Comparison of ENCODE assay signal across 15 cellular contexts in the genomic region with DNA sequence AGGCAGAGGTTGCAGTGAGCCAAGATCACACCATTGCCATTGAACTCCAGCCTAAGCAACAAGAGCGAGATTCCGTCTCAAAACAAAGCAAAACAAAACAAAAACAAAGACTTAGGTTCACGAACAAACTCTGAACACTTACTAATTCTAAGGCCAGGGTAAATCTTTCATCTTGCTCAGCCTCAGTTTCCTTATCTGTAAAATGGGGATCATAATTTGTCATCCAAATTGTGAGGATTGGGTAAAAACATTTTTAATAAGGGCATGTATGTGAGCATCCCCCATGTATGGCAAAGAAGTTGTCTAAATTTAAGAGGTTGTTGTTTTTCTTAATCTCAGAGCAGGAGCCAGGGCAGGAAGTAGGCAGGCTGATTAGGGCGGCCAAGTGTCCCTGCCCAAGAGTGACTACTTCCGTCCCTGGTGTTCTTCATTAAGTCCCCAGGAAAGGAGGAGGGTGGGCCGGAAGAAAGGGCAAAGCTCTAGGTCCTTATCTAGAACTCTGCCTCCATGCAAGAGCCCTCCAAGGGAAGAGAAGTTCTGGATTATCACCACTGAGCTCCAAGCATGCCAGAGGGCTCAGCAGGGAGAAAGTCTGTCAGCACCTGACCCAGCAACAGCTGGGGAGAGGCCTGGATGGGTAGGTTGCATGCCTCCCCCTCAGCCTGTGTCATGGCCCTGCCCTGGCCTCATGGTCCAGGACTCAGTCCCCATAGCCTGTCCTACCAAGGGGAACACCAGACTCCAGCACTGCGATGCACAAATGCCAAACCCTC. TPM values are rescaled to one million over a fixed set of nuclear protein-coding genes. Genes with fewer than 3 reads are reported as not detected.
DNase-seq lines count a peak whose midpoint lies in the region; ATAC-seq and TF ChIP-seq lines count a peak whose summit lies in the region.
"Had no signal": no experiment of that assay in that cellular context is flagged by ENCODE, and none has a peak within 500 bp of the region (broad histone marks: within the 10 kb centered on the region; RNA-seq: fewer than 3 reads in every experiment).

No MANE protein-coding gene starts in this region.

- no peaks in the 10 kb centered on the region for H3K9me3 Mint-ChIP-seq in activated CD8-positive, alpha-beta T cell treated with anti-CD3 and anti-CD28 coated beads, Interleukin-2, amount 10 ng/mL, durations not matched to agents 7 days and 5 days (ENCODE audit: insufficient read depth)
- H3K9me3 Mint-ChIP-seq in activated CD8-positive, alpha-beta T cell treated with anti-CD3 and anti-CD28 coated beads for 36 hours, result no peaks in the 10 kb centered on the region
- peaks cover 17% of the 10 kb centered on the region for H3K9me3 Mint-ChIP-seq in endodermal cell

- no peak overlapping the region for H3K4me3 Mint-ChIP-seq in activated CD8-positive, alpha-beta T cell treated with anti-CD3 and anti-CD28 coated beads, Interleukin-2, amount 10 ng/mL, durations not matched to agents 7 days and 5 days
- H3K4me3 Mint-ChIP-seq in activated CD8-positive, alpha-beta T cell treated with anti-CD3 and anti-CD28 coated beads for 36 hours, result no peak overlapping the region
- no peak overlapping the region for H3K4me3 Mint-ChIP-seq in endodermal cell

- H3K27me3 Mint-ChIP-seq in activated CD8-positive, alpha-beta T cell treated with anti-CD3 and anti-CD28 coated beads, Interleukin-2, amount 10 ng/mL, durations not matched to agents 7 days and 5 days (ENCODE audit: low read depth), result peaks cover 18% of the 10 kb centered on the region
- H3K27me3 Mint-ChIP-seq in activated CD8-positive, alpha-beta T cell treated with anti-CD3 and anti-CD28 coated beads for 36 hours, result no peaks in the 10 kb centered on the region
- no peaks in the 10 kb centered on the region for H3K27me3 Mint-ChIP-seq in endodermal cell (ENCODE audit: insufficient read depth)

- no peak for DNase-seq in activated CD8-positive, alpha-beta T cell treated with anti-CD3 and anti-CD28 coated beads, Interleukin-2, amount 10 ng/mL, durations not matched to agents 7 days and 5 days
- no peak for DNase-seq in activated CD8-positive, alpha-beta T cell treated with anti-CD3 and anti-CD28 coated beads for 36 hours
- DNase-seq in body of pancreas, result peak in 1 of 4 donors; percentile 17
- DNase-seq in left lung, result no peak
- DNase-seq in thyroid gland, result no peak
- DNase-seq in endodermal cell, result no peak
- DNase-seq in uterus, result no peak
- DNase-seq in LoVo (ENCODE audit: low spot score), result no peak
- DNase-seq: ACHN, activated gamma-delta T cell, DND-41, NCI-H446, SIG-M5 had no signal

- H3K27me3 ChIP-seq in body of pancreas (no peaks in the 10 kb centered on the region), left lung (no peaks in the 10 kb centered on the region), thyroid gland (no peaks in the 10 kb centered on the region), endodermal cell (ENCODE audit: control insufficient read depth, insufficient read depth, low read length, poor library complexity, severe bottlenecking) (no peaks in the 10 kb centered on the region), uterus (no peaks in the 10 kb centered on the region)

- H3K27ac Mint-ChIP-seq in activated CD8-positive, alpha-beta T cell treated with anti-CD3 and anti-CD28 coated beads, Interleukin-2, amount 10 ng/mL, durations not matched to agents 7 days and 5 days, result peak overlapping the region; percentile 49
- no peak overlapping the region for H3K27ac Mint-ChIP-seq in activated CD8-positive, alpha-beta T cell treated with anti-CD3 and anti-CD28 coated beads for 36 hours
- no peak overlapping the region for H3K27ac Mint-ChIP-seq in endodermal cell

- H3K36me3 ChIP-seq in body of pancreas (replicated peaks in 1 of 2; ENCODE audit: insufficient read depth in 1 of 2, low read depth in 2 of 2) (no peaks in the 10 kb centered on the region), left lung (no peaks in the 10 kb centered on the region), thyroid gland (no peaks in the 10 kb centered on the region), endodermal cell (ENCODE audit: control insufficient read depth, insufficient read depth, low read length) (no peaks in the 10 kb centered on the region), uterus (no peaks in the 10 kb centered on the region)
- H3K36me3 ChIP-seq: thoracic aorta had no signal

- H3K27ac ChIP-seq in body of pancreas (no peak overlapping the region), left lung (peak overlapping the region; percentile 7 to 65), thyroid gland (peak overlapping the region in 2 of 3 donors; percentile 17 to 24), endodermal cell (ENCODE audit: low read depth, low read length) (no peak overlapping the region), uterus (peak overlapping the region in 1 of 2 donors; percentile 28)
- H3K27ac ChIP-seq: psoas muscle had no signal

- no peak for TF ChIP-seq POLR2A in body of pancreas (IDR thresholded peaks at IDR 0.05)
- no peak for TF ChIP-seq POLR2A in thyroid gland (IDR thresholded peaks at IDR 0.05)
- TF ChIP-seq POLR2A in uterus (IDR thresholded peaks at IDR 0.05), result no peak

- ATAC-seq in activated CD8-positive, alpha-beta T cell treated with anti-CD3 and anti-CD28 coated beads, Interleukin-2, amount 10 ng/mL, durations not matched to agents 7 days and 5 days, result no peak
- ATAC-seq in activated CD8-positive, alpha-beta T cell treated with anti-CD3 and anti-CD28 coated beads for 36 hours, result no peak
- ATAC-seq in body of pancreas (peak; percentile 41), left lung (peak; percentile 46)

- H3K9ac ChIP-seq in endodermal cell (ENCODE audit: extremely low read depth, low read length, poor library complexity, severe bottlenecking), result no peak overlapping the region

- no peak for TF ChIP-seq CTCF in activated CD8-positive, alpha-beta T cell treated with anti-CD3 and anti-CD28 coated beads for 36 hours (IDR thresholded peaks at IDR 0.05)
- TF ChIP-seq CTCF in body of pancreas (IDR thresholded peaks at IDR 0.05) (no peak), left lung (IDR thresholded peaks at IDR 0.05) (no peak), thyroid gland (IDR thresholded peaks at IDR 0.05) (no peak), endodermal cell (conservative IDR thresholded peaks at IDR 0.05) (no peak), uterus (IDR thresholded peaks at IDR 0.05) (no peak)

- H3K9me3 ChIP-seq in body of pancreas (no peaks in the 10 kb centered on the region), left lung (no peaks in the 10 kb centered on the region), thyroid gland (no peaks in the 10 kb centered on the region), endodermal cell (ENCODE audit: control insufficient read depth, low read length) (no peaks in the 10 kb centered on the region), uterus (no peaks in the 10 kb centered on the region)
- H3K9me3 ChIP-seq: psoas muscle, thoracic aorta had no signal

- H3K4me1 ChIP-seq in body of pancreas (no peaks in the 10 kb centered on the region), left lung (peaks cover 16 to 34% of the 10 kb centered on the region in 2 donors), thyroid gland (no peaks in the 10 kb centered on the region), endodermal cell (ENCODE audit: control insufficient read depth, insufficient read depth, low read length) (no peaks in the 10 kb centered on the region), uterus (peaks cover 0 to 9% of the 10 kb centered on the region in 2 donors)

- no peak overlapping the region for H3K4me3 ChIP-seq in body of pancreas
- no peak overlapping the region for H3K4me3 ChIP-seq in left lung
- no peak overlapping the region for H3K4me3 ChIP-seq in thyroid gland (replicated peaks in 1 of 3)
- no peak overlapping the region for H3K4me3 ChIP-seq in endodermal cell (ENCODE audit: low read length)
- no peak overlapping the region for H3K4me3 ChIP-seq in uterus
- H3K4me3 ChIP-seq: psoas muscle, thoracic aorta had no signal

- intact Hi-C loops in activated CD8-positive, alpha-beta T cell treated with anti-CD3 and anti-CD28 coated beads for 36 hours (cut with micrococcal nuclease), result no loop called here
- intact Hi-C loops in body of pancreas (cut with DNase I), result no loop called here
- intact Hi-C loops in left lung (cut with DNase I), result no loop called here
- intact Hi-C loops in thyroid gland (cut with DNase I), result no loop called here
- intact Hi-C loops in uterus (cut with DNase I; ENCODE audit: low total_unique reads), result no loop called here

- CTCF ChIA-PET in activated CD8-positive, alpha-beta T cell treated with anti-CD3 and anti-CD28 coated beads, Interleukin-2, amount 10 ng/mL, durations not matched to agents 7 days and 5 days (lab: Charles Lee), result interaction anchor here (1.7 to 3.1 kb wide), 3 partner anchors 135 to 140 kb away, joined by 4 to 13 read pairs (median 12); no protein-coding TSS in a partner anchor
- CTCF ChIA-PET in activated CD8-positive, alpha-beta T cell treated with anti-CD3 and anti-CD28 coated beads for 36 hours (lab: Charles Lee), result interaction anchor here (1.3 kb wide), 1 partner anchor 140 kb away, joined by 5 read pairs; no protein-coding TSS in a partner anchor

- POLR2A ChIA-PET in activated CD8-positive, alpha-beta T cell treated with anti-CD3 and anti-CD28 coated beads, Interleukin-2, amount 10 ng/mL, durations not matched to agents 7 days and 5 days (lab: Charles Lee), result no interaction called here
- POLR2A ChIA-PET in activated CD8-positive, alpha-beta T cell treated with anti-CD3 and anti-CD28 coated beads for 36 hours (lab: Charles Lee), result no interaction called here

- H3K36me3 Mint-ChIP-seq in activated CD8-positive, alpha-beta T cell treated with anti-CD3 and anti-CD28 coated beads, Interleukin-2, amount 10 ng/mL, durations not matched to agents 7 days and 5 days (ENCODE audit: low read depth), result no peaks in the 10 kb centered on the region
- H3K36me3 Mint-ChIP-seq in activated CD8-positive, alpha-beta T cell treated with anti-CD3 and anti-CD28 coated beads for 36 hours (ENCODE audit: low read depth), result no peaks in the 10 kb centered on the region
- H3K36me3 Mint-ChIP-seq in endodermal cell (ENCODE audit: low read depth), result no peaks in the 10 kb centered on the region

- WGBS in body of pancreas, 2 donors, result 72 to 77% methylated on average over 6 to 7 of the region's 7 CpGs
- WGBS in thyroid gland, 2 donors, result 69 to 79% methylated on average over 7 of the region's 7 CpGs
- 87 to 90% methylated on average over 2 to 7 of the region's 7 CpGs for WGBS in endodermal cell (ENCODE audit: insufficient coverage in 1 of 2, insufficient read length in 1 of 2), 2 experiments

- H3K4me1 Mint-ChIP-seq in activated CD8-positive, alpha-beta T cell treated with anti-CD3 and anti-CD28 coated beads, Interleukin-2, amount 10 ng/mL, durations not matched to agents 7 days and 5 days (ENCODE audit: low read depth), result peaks cover 12% of the 10 kb centered on the region
- no peaks in the 10 kb centered on the region for H3K4me1 Mint-ChIP-seq in activated CD8-positive, alpha-beta T cell treated with anti-CD3 and anti-CD28 coated beads for 36 hours (ENCODE audit: low read depth)
- peaks cover 8% of the 10 kb centered on the region for H3K4me1 Mint-ChIP-seq in endodermal cell

RNA-seq across cellular contexts. Expression of gene CLIC4, which starts 49.9 kb away (rescaled TPM):
- total RNA-seq in activated CD8-positive, alpha-beta T cell treated with anti-CD3 and anti-CD28 coated beads, Interleukin-2, amount 10 ng/mL, durations not matched to agents 7 days and 5 days, result 1 to 10 TPM; 7.1 to 7.7 TPM
- total RNA-seq in activated CD8-positive, alpha-beta T cell treated with anti-CD3 and anti-CD28 coated beads for 36 hours, result 10 to 100 TPM; 19.7 to 21.8 TPM
- total RNA-seq in body of pancreas (10 to 100 TPM; 58.1 to 78.8 TPM), left lung (100 to 1,000 TPM; 158 to 197 TPM), thyroid gland (100 to 1,000 TPM in 2 of 4 donors, 10 to 100 TPM in 2; 53.0 to 151 (median 95.3) TPM), endodermal cell (100 to 1,000 TPM; 119 to 146 TPM), uterus (100 to 1,000 TPM; 294 to 434 (median 374) TPM)
- polyA plus RNA-seq in endodermal cell (2013, experiment 1 of 2), result 182 TPM
- 170 TPM for polyA plus RNA-seq in endodermal cell (2013, experiment 2 of 2)

RNA-seq across cellular contexts. Expression of gene SRRM1, which starts 52.3 kb away (rescaled TPM):
- total RNA-seq in activated CD8-positive, alpha-beta T cell treated with anti-CD3 and anti-CD28 coated beads, Interleukin-2, amount 10 ng/mL, durations not matched to agents 7 days and 5 days, result 100 to 1,000 TPM; 189 to 207 TPM
- 100 to 1,000 TPM; 256 to 263 TPM for total RNA-seq in activated CD8-positive, alpha-beta T cell treated with anti-CD3 and anti-CD28 coated beads for 36 hours
- total RNA-seq in body of pancreas, result 100 to 1,000 TPM in 1 of 2 donors, 10 to 100 TPM in 1; 97.2 to 108 TPM
- 100 to 1,000 TPM in 1 of 2 donors, 10 to 100 TPM in 1; 86.4 to 120 TPM for total RNA-seq in left lung
- total RNA-seq in thyroid gland, result 100 to 1,000 TPM in 3 of 4 donors, 10 to 100 TPM in 1; 89.6 to 137 (median 120) TPM
- total RNA-seq in endodermal cell, result 100 to 1,000 TPM; 233 to 293 TPM
- 164 TPM for polyA plus RNA-seq in endodermal cell (2013, experiment 1 of 2)
- 150 TPM for polyA plus RNA-seq in endodermal cell (2013, experiment 2 of 2)
- total RNA-seq in uterus, result 100 to 1,000 TPM in 2 of 4 donors, 10 to 100 TPM in 2; 92.6 to 177 (median 129) TPM

Comparison
In these comparisons a context has a peak if more than half of its experiments do, and no peak if none do; other contexts are left out.
1. ATAC-seq: peak in body of pancreas (single experiment) and left lung (single experiment); none in activated CD8-positive, alpha-beta T cell treated with anti-CD3 and anti-CD28 coated beads, Interleukin-2, amount 10 ng/mL, durations not matched to agents 7 days and 5 days (single experiment) and activated CD8-positive, alpha-beta T cell treated with anti-CD3 and anti-CD28 coated beads for 36 hours (single experiment).
2. H3K27ac ChIP-seq: peak in left lung (2 of 2) and thyroid gland (2 of 3); none in body of pancreas (0 of 4) and endodermal cell (single experiment).